Comparison of ENCODE assay signal across 23 cellular contexts in genomic region chr2:771538-771937, GRCh38.
DNase-seq lines count a peak whose midpoint lies in the region; ATAC-seq, FAIRE-seq and TF ChIP-seq lines count a peak whose summit lies in the region.
"Had no signal": no experiment of that assay in that cellular context is flagged by ENCODE, and none has a peak within 500 bp of the region (broad histone marks: within the 10 kb centered on the region; RNA-seq: fewer than 3 reads in every experiment).

No MANE protein-coding gene starts in this region.

- CTCF ChIA-PET in HepG2 (lab: Yijun Ruan, JAX; ENCODE audit: low intra/inter-chr PET ratio, low total read pairs) (no interaction called here), OCI-LY7 (lab: Charles Lee; ENCODE audit: unreplicated experiment) (no interaction called here)

- no peak overlapping the region for H3K4me3 Mint-ChIP-seq in neural progenitor cell
- H3K4me3 Mint-ChIP-seq: CD4-positive, alpha-beta memory T cell; GM23338 had no signal

- peaks cover 31% of the 10 kb centered on the region for H3K4me1 Mint-ChIP-seq in neural progenitor cell

- H3K27me3 ChIP-seq in HepG2 (ENCODE audit: control insufficient read depth in 1 of 2, insufficient read depth in 2 of 2, low read length in 2 of 2) (peaks cover 7 to 54% of the 10 kb centered on the region in 2 experiments; a peak in 4 of 5 replicates), right lobe of liver (no peaks in the 10 kb centered on the region), Karpas-422 (ENCODE audit: low read length) (no peaks in the 10 kb centered on the region), neural progenitor cell (no peaks in the 10 kb centered on the region), aorta (ENCODE audit: control insufficient read depth in 1 of 2, insufficient read depth in 2 of 2, low read length in 1 of 2) (no peaks in the 10 kb centered on the region)

- H3K79me2 ChIP-seq in HepG2 (ENCODE audit: insufficient read depth, low read length) (no peaks in the 10 kb centered on the region), Karpas-422 (ENCODE audit: low read length) (no peaks in the 10 kb centered on the region), neural progenitor cell (ENCODE audit: low read depth) (no peaks in the 10 kb centered on the region), OCI-LY7 (ENCODE audit: insufficient read depth, low read depth, low read length) (no peaks in the 10 kb centered on the region)

- no TSS peak for BruUV-seq in HepG2 (replicated peaks; lab: Mats Ljungman, UMichigan)
- BruUV-seq in OCI-LY7 (replicated peaks; lab: Mats Ljungman, UMichigan) = no TSS peak

- H3K4me2 ChIP-seq in HepG2 (ENCODE audit: low read depth, low read length) (no peak overlapping the region), Karpas-422 (ENCODE audit: low read depth, low read length, poor library complexity, severe bottlenecking) (peak overlapping the region; percentile 70), neural progenitor cell (no peak overlapping the region), OCI-LY7 (ENCODE audit: low read length) (no peak overlapping the region)
- H3K4me2 ChIP-seq: A549, GM23338 had no signal

- DNase-seq in HepG2 (ENCODE audit: low spot score) (no peak), right lobe of liver (no peak), Karpas-422 (peak; percentile 78), neural progenitor cell (ENCODE audit: low spot score) (no peak), aorta (no peak), OCI-LY7 (ENCODE audit: low spot score) (no peak), 8988T (no peak), left lobe of liver (ENCODE audit: low spot score) (no peak)
- DNase-seq: ACHN; AML-193; C1 segment of cervical spinal cord; Calu3; CD4-positive, alpha-beta memory T cell; COR-L47; DMS53; EL; GDM1; HCEC 1CT had no signal

- no peak for FAIRE-seq in HepG2 (lab: Jason Lieb, UNC)
- FAIRE-seq: A549, GM12878, H54 had no signal

- intact Hi-C loops in HepG2 (cut with micrococcal nuclease; ENCODE audit: unreplicated experiment) = no loop called here
- intact Hi-C loops in right lobe of liver (cut with DNase I) = no loop called here
- intact Hi-C loops in aorta (cut with DNase I) = no loop called here
- intact Hi-C loops in OCI-LY7 (cut with micrococcal nuclease; ENCODE audit: unreplicated experiment) = no loop called here

- H3K36me3 Mint-ChIP-seq in neural progenitor cell = no peaks in the 10 kb centered on the region
- H3K36me3 Mint-ChIP-seq: CD4-positive, alpha-beta memory T cell had no signal

- no peak for TF ChIP-seq POLR2A in HepG2 (IDR thresholded peaks at IDR 0.05; ENCODE audit: insufficient read depth in 1 of 2, low read depth in 2 of 2, low read length in 2 of 2)
- TF ChIP-seq POLR2A in right lobe of liver (IDR thresholded peaks at IDR 0.05) = no peak

- ATAC-seq in HepG2 = peak; percentile 33; the same call in 1 of the 3 replicates
- ATAC-seq in right lobe of liver = no peak
- ATAC-seq in aorta (ENCODE audit: low FRiP score) = peak; percentile 41
- no peak for ATAC-seq in left lobe of liver
- ATAC-seq: A549, GM12878, GM23338 had no signal

- POLR2A ChIA-PET in HepG2 (lab: Yijun Ruan, JAX) = no interaction called here
- POLR2A ChIA-PET in OCI-LY7 (lab: Charles Lee) = no interaction called here

- no peak for TF ChIP-seq RAD21 in HepG2 (CRISPR knock-in tag; IDR thresholded peaks at IDR 0.05)

- no peaks in the 10 kb centered on the region for H3K9me3 ChIP-seq in HepG2 (ENCODE audit: low read length)
- H3K9me3 ChIP-seq in right lobe of liver = no peaks in the 10 kb centered on the region
- peaks cover 7% of the 10 kb centered on the region; the same call in 1 of the 2 replicates for H3K9me3 ChIP-seq in Karpas-422 (ENCODE audit: low read length)
- H3K9me3 ChIP-seq in neural progenitor cell (ENCODE audit: low read depth) = no peaks in the 10 kb centered on the region
- H3K9me3 ChIP-seq in aorta (ENCODE audit: control insufficient read depth, low read length) = no peaks in the 10 kb centered on the region
- no peaks in the 10 kb centered on the region for H3K9me3 ChIP-seq in OCI-LY7 (ENCODE audit: low read length)
- H3K9me3 ChIP-seq: A549 had no signal

- H3F3A ChIP-seq in neural progenitor cell (ENCODE audit: low read depth) = peaks cover 16% of the 10 kb centered on the region

- H3K9me2 ChIP-seq in Karpas-422 (replicated peaks; ENCODE audit: insufficient read depth, low read length) (no peaks in the 10 kb centered on the region), OCI-LY7 (ENCODE audit: insufficient read depth, low read length) (no peaks in the 10 kb centered on the region)

- no peak overlapping the region for H2AFZ ChIP-seq in HepG2 (ENCODE audit: low read length)
- peak overlapping the region; percentile 9; the same call in 1 of the 2 replicates for H2AFZ ChIP-seq in Karpas-422 (ENCODE audit: low read length)
- H2AFZ ChIP-seq in neural progenitor cell (replicated peaks) = no peak overlapping the region
- H2AFZ ChIP-seq in OCI-LY7 (ENCODE audit: low read length) = no peak overlapping the region
- H2AFZ ChIP-seq: GM23338 had no signal

- no peak for TF ChIP-seq EP300 in HepG2 (IDR thresholded peaks at IDR 0.05; ENCODE audit: low read depth in 2 of 2, low read length in 2 of 2)
- TF ChIP-seq EP300 in HepG2 (CRISPR knock-in tag; IDR thresholded peaks at IDR 0.05; ENCODE audit: borderline replicate concordance) = no peak

- no peaks in the 10 kb centered on the region for H3K4me1 ChIP-seq in HepG2 (ENCODE audit: insufficient read depth, low read length)
- H3K4me1 ChIP-seq in right lobe of liver = no peaks in the 10 kb centered on the region
- peaks cover 81% of the 10 kb centered on the region for H3K4me1 ChIP-seq in Karpas-422 (ENCODE audit: low read length)
- peaks cover 27% of the 10 kb centered on the region for H3K4me1 ChIP-seq in neural progenitor cell
- no peaks in the 10 kb centered on the region for H3K4me1 ChIP-seq in aorta (ENCODE audit: control insufficient read depth in 1 of 2, insufficient read depth in 2 of 2, low read length in 2 of 2)
- no peaks in the 10 kb centered on the region for H3K4me1 ChIP-seq in OCI-LY7 (ENCODE audit: insufficient read depth, low read length, poor library complexity, severe bottlenecking)
- H3K4me1 ChIP-seq: A549 had no signal

- H3K9me3 Mint-ChIP-seq in neural progenitor cell = peaks cover 6% of the 10 kb centered on the region
- H3K9me3 Mint-ChIP-seq: CD4-positive, alpha-beta memory T cell had no signal

- TF ChIP-seq CTCF in HepG2 (CRISPR knock-in tag; IDR thresholded peaks at IDR 0.05) (no peak), right lobe of liver (IDR thresholded peaks at IDR 0.05) (no peak), neural progenitor cell (IDR thresholded peaks at IDR 0.05) (no peak), OCI-LY7 (conservative IDR thresholded peaks at IDR 0.05; ENCODE audit: low read length) (no peak)

- no peaks in the 10 kb centered on the region for H4K20me1 ChIP-seq in HepG2 (ENCODE audit: insufficient read depth, low read length)
- no peaks in the 10 kb centered on the region for H4K20me1 ChIP-seq in Karpas-422 (ENCODE audit: insufficient read depth, low read depth, low read length)
- no peaks in the 10 kb centered on the region for H4K20me1 ChIP-seq in neural progenitor cell (ENCODE audit: low read depth)
- no peaks in the 10 kb centered on the region for H4K20me1 ChIP-seq in OCI-LY7 (ENCODE audit: insufficient read depth, low read length)

- in situ Hi-C loops in HepG2 (cut with HindIII; ENCODE audit: extremely low pct_ligation_motif_present, low pct_unique_long_range_greater_than_20kb) = no loop called here

- H3K9ac ChIP-seq in HepG2 (ENCODE audit: insufficient read depth, low read depth, low read length) = no peak overlapping the region
- H3K9ac ChIP-seq in Karpas-422 (ENCODE audit: low read length) = peak overlapping the region; percentile 52
- no peak overlapping the region for H3K9ac ChIP-seq in neural progenitor cell

- peaks cover 4% of the 10 kb centered on the region for H3K27me3 Mint-ChIP-seq in neural progenitor cell (ENCODE audit: insufficient read depth, low read depth)

- H3K27ac ChIP-seq in HepG2 (ENCODE audit: extremely low read length, insufficient read depth, low read length) = no peak overlapping the region
- no peak overlapping the region for H3K27ac ChIP-seq in right lobe of liver
- peak overlapping the region; percentile 71 for H3K27ac ChIP-seq in Karpas-422 (ENCODE audit: low read length)
- H3K27ac ChIP-seq in neural progenitor cell = no peak overlapping the region
- H3K27ac ChIP-seq in aorta (ENCODE audit: low read depth in 1 of 2, low read length in 2 of 2) = no peak overlapping the region
- no peak overlapping the region for H3K27ac ChIP-seq in OCI-LY7 (ENCODE audit: low read depth, low read length, poor library complexity, severe bottlenecking)
- H3K27ac ChIP-seq: 22Rv1, A549 had no signal

- H3K36me3 ChIP-seq in HepG2 (replicated peaks in 1 of 2; ENCODE audit: control insufficient read depth in 1 of 2, insufficient read depth in 2 of 2, low read length in 2 of 2) (no peaks in the 10 kb centered on the region), right lobe of liver (no peaks in the 10 kb centered on the region), Karpas-422 (ENCODE audit: insufficient read depth, low read length) (peaks cover 3% of the 10 kb centered on the region; the same call in 1 of the 2 replicates), neural progenitor cell (no peaks in the 10 kb centered on the region), aorta (ENCODE audit: control insufficient read depth in 1 of 2, insufficient read depth in 2 of 2, low read length in 1 of 2) (no peaks in the 10 kb centered on the region), OCI-LY7 (ENCODE audit: insufficient read depth, low read length) (no peaks in the 10 kb centered on the region)

- H3K4me3 ChIP-seq in HepG2 (replicated peaks in 1 of 3; ENCODE audit: insufficient read depth in 1 of 3, low read depth in 2 of 3, low read length in 3 of 3) (no peak overlapping the region), right lobe of liver (no peak overlapping the region), Karpas-422 (ENCODE audit: low read length) (peak overlapping the region; percentile 37), neural progenitor cell (no peak overlapping the region), aorta (ENCODE audit: low read length in 2 of 2) (no peak overlapping the region), OCI-LY7 (ENCODE audit: low read depth, low read length, poor library complexity, severe bottlenecking) (no peak overlapping the region)
- H3K4me3 ChIP-seq: A549, GM12878, GM23338 had no signal

- 7% methylated on average over 6 of the region's 12 CpGs for WGBS in HepG2 (ENCODE audit: low lambda C conversion rate)
- no CpG with 5 or more reads among the region's 12 CpGs for WGBS in right lobe of liver (ENCODE audit: insufficient coverage, low coverage, low lambda C conversion rate, missing lambda C conversion rate)
- WGBS in aorta, 2 donors = 86% methylated on average over 12 of the region's 12 CpGs

- H3K27ac Mint-ChIP-seq in neural progenitor cell = peak overlapping the region; percentile 66
- H3K27ac Mint-ChIP-seq: CD4-positive, alpha-beta memory T cell; GM23338 had no signal

TF ChIP-seq in HepG2, 621 proteins besides CTCF, POLR2A, EP300 and RAD21 (continues in another document):
- TF ChIP-seq ZNF12 (CRISPR knock-in tag; IDR thresholded peaks at IDR 0.05) (no peak), ZNF724P (CRISPR knock-in tag; IDR thresholded peaks at IDR 0.05; ENCODE audit: borderline replicate concordance) (no peak), HES4 (CRISPR knock-in tag; IDR thresholded peaks at IDR 0.05; ENCODE audit: borderline replicate concordance) (no peak), EEA1 (CRISPR knock-in tag; IDR thresholded peaks at IDR 0.05; ENCODE audit: borderline replicate concordance) (no peak), NCOA1 (CRISPR knock-in tag; IDR thresholded peaks at IDR 0.05) (no peak)

Comparison
In these comparisons a context has a peak if more than half of its experiments do, and no peak if none do; other contexts are left out.
1. ATAC-seq: peak in HepG2 (single experiment) and aorta (single experiment); none in right lobe of liver (0 of 4) and left lobe of liver (single experiment).